8 cellular contexts compared by ENCODE assay signal in genomic region chr10:119079572-119080520, GRCh38. TPM values are rescaled to one million over a fixed set of nuclear protein-coding genes. Genes with fewer than 3 reads are reported as not detected.
DNase-seq lines count a peak whose midpoint lies in the region; ATAC-seq and TF ChIP-seq lines count a peak whose summit lies in the region.

No MANE protein-coding gene starts in this region.

- DNase-seq in COR-L47 (lab: John Stamatoyannopoulos, UW) (peak; percentile 21), SK-N-MC (ENCODE audit: low read depth, low spot score) (no peak), amniotic epithelial cell (ENCODE audit: low read depth) (peak; percentile 78), left ventricle myocardium inferior (peak; percentile 73), prostate gland (ENCODE audit: low spot score) (peak; percentile 60), vagina (ENCODE audit: extremely low spot score in 2 of 2) (no peak)

- TF ChIP-seq POLR2A in prostate gland (IDR thresholded peaks at IDR 0.05) (peak; percentile 52), vagina (IDR thresholded peaks at IDR 0.05) (peak in 1 of 2 donors; percentile 28)

- intact Hi-C loops in left ventricle myocardium inferior (cut with micrococcal nuclease) (no loop called here), prostate gland (cut with DNase I) (loop anchor here (1.0 kb wide), 1 partner anchor 24 kb away; the partner anchor contains the start of gene DENND10), vagina (cut with DNase I) (no loop called here)

- TF ChIP-seq CTCF in left ventricle myocardium inferior (IDR thresholded peaks at IDR 0.05; ENCODE audit: borderline replicate concordance): no peak
- TF ChIP-seq CTCF in prostate gland (IDR thresholded peaks at IDR 0.05): no peak
- no peak for TF ChIP-seq CTCF in vagina (IDR thresholded peaks at IDR 0.05)

- H3K4me3 ChIP-seq in SK-N-MC (peak overlapping the region; percentile 75), left ventricle myocardium inferior (peak overlapping the region; percentile 90), prostate gland (peak overlapping the region; percentile 59 to 98), vagina (peak overlapping the region; percentile 78 to 94)

- H3K27ac ChIP-seq in SK-N-MC (peak overlapping the region; percentile 65), left ventricle myocardium inferior (replicated peaks) (peak overlapping the region; percentile 97), prostate gland (peak overlapping the region; percentile 90 to 97), vagina (peak overlapping the region; percentile 89)

- H3K4me1 ChIP-seq in left ventricle myocardium inferior (peaks cover 60% of the 10 kb centered on the region), prostate gland (replicated peaks) (peaks cover 4% of the 10 kb centered on the region), vagina (peaks cover 38% of the 10 kb centered on the region)

- no peaks in the 10 kb centered on the region for H3K9me3 ChIP-seq in SK-N-MC (ENCODE audit: low read depth, low read length)
- H3K9me3 ChIP-seq in left ventricle myocardium inferior (replicated peaks): no peaks in the 10 kb centered on the region
- no peaks in the 10 kb centered on the region for H3K9me3 ChIP-seq in prostate gland
- no peaks in the 10 kb centered on the region for H3K9me3 ChIP-seq in vagina

- ATAC-seq in GM19328 (IDR thresholded peaks at IDR 0.05; ENCODE audit: unreplicated experiment): peak; percentile 54
- peak; percentile 58 for ATAC-seq in HG03457 (IDR thresholded peaks at IDR 0.05; ENCODE audit: unreplicated experiment)

- 1% methylated on average over 45 of the region's 49 CpGs for WGBS in prostate gland

- H3K9ac ChIP-seq in SK-N-MC (ENCODE audit: insufficient read length): peak overlapping the region; percentile 98

- peaks cover 8% of the 10 kb centered on the region; the same call in 1 of the 2 replicates for H3K36me3 ChIP-seq in SK-N-MC (ENCODE audit: insufficient read depth, low read length)
- no peaks in the 10 kb centered on the region for H3K36me3 ChIP-seq in left ventricle myocardium inferior
- H3K36me3 ChIP-seq in prostate gland: no peaks in the 10 kb centered on the region
- no peaks in the 10 kb centered on the region for H3K36me3 ChIP-seq in vagina

- H3K27me3 ChIP-seq in left ventricle myocardium inferior (ENCODE audit: low read depth): no peaks in the 10 kb centered on the region
- H3K27me3 ChIP-seq in prostate gland (replicated peaks; ENCODE audit: insufficient read depth): no peaks in the 10 kb centered on the region
- no peaks in the 10 kb centered on the region for H3K27me3 ChIP-seq in vagina

RNA-seq across cellular contexts. Expression of gene EIF3A, which starts 0.8 kb away (rescaled TPM):
- total RNA-seq in left ventricle myocardium inferior (103 TPM), prostate gland (10 to 100 TPM; 77.1 to 88.0 TPM), vagina (100 TPM)

RNA-seq across cellular contexts. Expression of gene DENND10, which starts 24.1 kb away (rescaled TPM):
- total RNA-seq in left ventricle myocardium inferior (18.3 TPM), prostate gland (10 to 100 TPM; 31.2 to 42.4 TPM), vagina (42.2 TPM)

RNA-seq across cellular contexts. Expression of gene NANOS1, which starts 50.3 kb away (rescaled TPM):
- total RNA-seq in left ventricle myocardium inferior (11.7 TPM), prostate gland (1 to 10 TPM; 4.3 to 5.9 TPM), vagina (not detected)

Comparison
In these comparisons a context has a peak if more than half of its experiments do, and no peak if none do; other contexts are left out.
1. DNase-seq: peak in COR-L47 (single experiment), amniotic epithelial cell (single experiment), left ventricle myocardium inferior (single experiment) and prostate gland (single experiment); none in SK-N-MC (single experiment) and vagina (0 of 2).
2. Peak in every context shown above with its lines, with median percentiles within 50 percentile points of each other: H3K27ac ChIP-seq and H3K4me3 ChIP-seq.